In genomic region chr7:158735935-158736334, GRCh38 we compare ENCODE assay signal across 21 cellular contexts. TPM values are rescaled to one million over a fixed set of nuclear protein-coding genes. Genes with fewer than 3 reads are reported as not detected.
DNase-seq lines count a peak whose midpoint lies in the region; ATAC-seq, FAIRE-seq and TF ChIP-seq lines count a peak whose summit lies in the region.
"Had no signal": no experiment of that assay in that cellular context is flagged by ENCODE, and none has a peak within 500 bp of the region (broad histone marks: within the 10 kb centered on the region; RNA-seq: fewer than 3 reads in every experiment).

No MANE protein-coding gene starts in this region.

- no peak overlapping the region for H3K9ac ChIP-seq in astrocyte (ENCODE audit: low read length)

- no peaks in the 10 kb centered on the region for H3K9me3 Mint-ChIP-seq in activated CD8-positive, alpha-beta T cell treated with anti-CD3 and anti-CD28 coated beads, Interleukin-2, amount 10 ng/mL, durations not matched to agents 7 days and 5 days (ENCODE audit: insufficient read depth)
- no peaks in the 10 kb centered on the region for H3K9me3 Mint-ChIP-seq in activated CD8-positive, alpha-beta T cell treated with anti-CD3 and anti-CD28 coated beads for 36 hours
- H3K9me3 Mint-ChIP-seq in CD14-positive monocyte (no peaks in the 10 kb centered on the region), astrocyte (ENCODE audit: unreplicated experiment) (no peaks in the 10 kb centered on the region), osteocyte (ENCODE audit: unreplicated experiment) (no peaks in the 10 kb centered on the region)

- H3K27me3 Mint-ChIP-seq in activated CD8-positive, alpha-beta T cell treated with anti-CD3 and anti-CD28 coated beads, Interleukin-2, amount 10 ng/mL, durations not matched to agents 7 days and 5 days (ENCODE audit: low read depth), result no peaks in the 10 kb centered on the region
- no peaks in the 10 kb centered on the region for H3K27me3 Mint-ChIP-seq in activated CD8-positive, alpha-beta T cell treated with anti-CD3 and anti-CD28 coated beads for 36 hours
- H3K27me3 Mint-ChIP-seq in CD14-positive monocyte (ENCODE audit: low read depth in 3 of 3) (no peaks in the 10 kb centered on the region), astrocyte (ENCODE audit: low read depth, unreplicated experiment) (no peaks in the 10 kb centered on the region), osteocyte (ENCODE audit: unreplicated experiment) (no peaks in the 10 kb centered on the region)

- H3K27ac ChIP-seq in astrocyte (ENCODE audit: low read depth, low read length), result no peak overlapping the region
- H3K27ac ChIP-seq: HL-60 had no signal

- H3K4me1 ChIP-seq in astrocyte (ENCODE audit: insufficient read depth, low read length), result peaks cover 16% of the 10 kb centered on the region
- H3K4me1 ChIP-seq: HAP-1 had no signal

- no peak overlapping the region for H3K4me3 ChIP-seq in astrocyte (ENCODE audit: insufficient read depth, low read depth, low read length)
- H3K4me3 ChIP-seq: HAP-1 had no signal

- no peak for ATAC-seq in activated CD8-positive, alpha-beta T cell treated with anti-CD3 and anti-CD28 coated beads, Interleukin-2, amount 10 ng/mL, durations not matched to agents 7 days and 5 days
- ATAC-seq in activated CD8-positive, alpha-beta T cell treated with anti-CD3 and anti-CD28 coated beads for 36 hours, result no peak
- ATAC-seq: Panc1 had no signal

- H4K20me1 ChIP-seq in astrocyte (ENCODE audit: insufficient read depth, low read length), result no peaks in the 10 kb centered on the region

- H3K4me1 Mint-ChIP-seq in activated CD8-positive, alpha-beta T cell treated with anti-CD3 and anti-CD28 coated beads, Interleukin-2, amount 10 ng/mL, durations not matched to agents 7 days and 5 days (ENCODE audit: low read depth), result peaks cover 16% of the 10 kb centered on the region
- H3K4me1 Mint-ChIP-seq in activated CD8-positive, alpha-beta T cell treated with anti-CD3 and anti-CD28 coated beads for 36 hours (ENCODE audit: low read depth), result peaks cover 4% of the 10 kb centered on the region
- H3K4me1 Mint-ChIP-seq in CD14-positive monocyte (peaks cover 27% of the 10 kb centered on the region), astrocyte (ENCODE audit: low read depth, unreplicated experiment) (peaks cover 27% of the 10 kb centered on the region), osteocyte (ENCODE audit: unreplicated experiment) (peaks cover 4% of the 10 kb centered on the region)

- FAIRE-seq in astrocyte (lab: Jason Lieb, UNC), result no peak
- FAIRE-seq: G401.6 had no signal

- H3K36me3 Mint-ChIP-seq in activated CD8-positive, alpha-beta T cell treated with anti-CD3 and anti-CD28 coated beads, Interleukin-2, amount 10 ng/mL, durations not matched to agents 7 days and 5 days (ENCODE audit: low read depth), result peaks cover 60% of the 10 kb centered on the region
- peaks cover 32% of the 10 kb centered on the region for H3K36me3 Mint-ChIP-seq in activated CD8-positive, alpha-beta T cell treated with anti-CD3 and anti-CD28 coated beads for 36 hours (ENCODE audit: low read depth)
- peaks cover 59 to 64% of the 10 kb centered on the region in 2 donors for H3K36me3 Mint-ChIP-seq in CD14-positive monocyte
- H3K36me3 Mint-ChIP-seq in astrocyte (ENCODE audit: low read depth, unreplicated experiment), result peaks cover 14% of the 10 kb centered on the region
- H3K36me3 Mint-ChIP-seq in osteocyte (ENCODE audit: unreplicated experiment), result peaks cover 66% of the 10 kb centered on the region

- no peak for DNase-seq in activated CD8-positive, alpha-beta T cell treated with anti-CD3 and anti-CD28 coated beads, Interleukin-2, amount 10 ng/mL, durations not matched to agents 7 days and 5 days
- DNase-seq in activated CD8-positive, alpha-beta T cell treated with anti-CD3 and anti-CD28 coated beads for 36 hours, result no peak
- no peak for DNase-seq in CD14-positive monocyte (ENCODE audit: low spot score)
- no peak for DNase-seq in astrocyte (ENCODE audit: low read depth)
- DNase-seq in osteocyte (ENCODE audit: extremely low spot score, unreplicated experiment), result peak; percentile 79
- no peak for DNase-seq in NK-92 treated with Interleukin-12 subunit alpha and Interleukin-12 subunit beta, amount 100 ng/mL, for 24 hours (lab: John Stamatoyannopoulos, UW)
- no peak for DNase-seq in amniotic stem cell (lab: John Stamatoyannopoulos, UW)
- no peak for DNase-seq in posterior vena cava (ENCODE audit: low spot score)
- DNase-seq: 8988T, COR-L47, DMS 273 treated with DMSO at 0.1 percent for 48 hours, IMR-90, Karpas-422, NCI-H1417 treated with DMSO at 0.1 percent for 48 hours, NCI-H187 treated with DMSO at 0.1 percent for 48 hours, NCI-H226, NCI-H524 treated with DMSO at 0.1 percent for 48 hours had no signal

- H3K27ac Mint-ChIP-seq in activated CD8-positive, alpha-beta T cell treated with anti-CD3 and anti-CD28 coated beads, Interleukin-2, amount 10 ng/mL, durations not matched to agents 7 days and 5 days, result peak overlapping the region; percentile 30
- H3K27ac Mint-ChIP-seq in activated CD8-positive, alpha-beta T cell treated with anti-CD3 and anti-CD28 coated beads for 36 hours, result no peak overlapping the region
- H3K27ac Mint-ChIP-seq in CD14-positive monocyte, result peak overlapping the region in 6 of 7 donors; percentile 21 to 86 (median 73)
- peak overlapping the region; percentile 49 for H3K27ac Mint-ChIP-seq in astrocyte (ENCODE audit: unreplicated experiment)
- no peak overlapping the region for H3K27ac Mint-ChIP-seq in osteocyte (ENCODE audit: unreplicated experiment)

- H3K79me2 ChIP-seq in astrocyte (ENCODE audit: insufficient read depth, low read length), result peaks cover 3% of the 10 kb centered on the region

- POLR2A ChIA-PET in activated CD8-positive, alpha-beta T cell treated with anti-CD3 and anti-CD28 coated beads, Interleukin-2, amount 10 ng/mL, durations not matched to agents 7 days and 5 days (lab: Charles Lee), result no interaction called here
- POLR2A ChIA-PET in activated CD8-positive, alpha-beta T cell treated with anti-CD3 and anti-CD28 coated beads for 36 hours (lab: Charles Lee), result no interaction called here

- TF ChIP-seq CTCF in activated CD8-positive, alpha-beta T cell treated with anti-CD3 and anti-CD28 coated beads for 36 hours (IDR thresholded peaks at IDR 0.05), result no peak
- TF ChIP-seq CTCF in CD14-positive monocyte (IDR thresholded peaks at IDR 0.05) (no peak), astrocyte (IDR thresholded peaks at IDR 0.05; ENCODE audit: insufficient read depth, low read depth, low read length) (no peak), osteocyte (IDR thresholded peaks at IDR 0.05) (no peak)

- intact Hi-C loops in activated CD8-positive, alpha-beta T cell treated with anti-CD3 and anti-CD28 coated beads for 36 hours (cut with micrococcal nuclease), result no loop called here
- intact Hi-C loops in CD14-positive monocyte (cut with micrococcal nuclease) (loop anchor here in 1 of 2 donors (5.0 kb wide), 1 partner anchor 39 kb away; no protein-coding TSS in a partner anchor), posterior vena cava (cut with DNase I) (no loop called here)

- H3K36me3 ChIP-seq in astrocyte (ENCODE audit: insufficient read depth, low read length), result peaks cover 31% of the 10 kb centered on the region

- H3K9me3 ChIP-seq in astrocyte (ENCODE audit: insufficient read depth, low read depth, low read length), result no peaks in the 10 kb centered on the region
- H3K9me3 ChIP-seq: HAP-1 had no signal

- H3K27me3 ChIP-seq in astrocyte (ENCODE audit: insufficient read depth, low read length), result no peaks in the 10 kb centered on the region

- CTCF ChIA-PET in activated CD8-positive, alpha-beta T cell treated with anti-CD3 and anti-CD28 coated beads, Interleukin-2, amount 10 ng/mL, durations not matched to agents 7 days and 5 days (lab: Charles Lee), result no interaction called here
- CTCF ChIA-PET in activated CD8-positive, alpha-beta T cell treated with anti-CD3 and anti-CD28 coated beads for 36 hours (lab: Charles Lee), result no interaction called here

- H2AFZ ChIP-seq in astrocyte (ENCODE audit: low read depth, low read length), result no peak overlapping the region

- H3K4me3 Mint-ChIP-seq in activated CD8-positive, alpha-beta T cell treated with anti-CD3 and anti-CD28 coated beads, Interleukin-2, amount 10 ng/mL, durations not matched to agents 7 days and 5 days, result no peak overlapping the region
- H3K4me3 Mint-ChIP-seq in activated CD8-positive, alpha-beta T cell treated with anti-CD3 and anti-CD28 coated beads for 36 hours, result no peak overlapping the region
- no peak overlapping the region for H3K4me3 Mint-ChIP-seq in CD14-positive monocyte
- no peak overlapping the region for H3K4me3 Mint-ChIP-seq in astrocyte (ENCODE audit: unreplicated experiment)
- no peak overlapping the region for H3K4me3 Mint-ChIP-seq in osteocyte (ENCODE audit: unreplicated experiment)

- H3K4me2 ChIP-seq in astrocyte (ENCODE audit: low read length), result no peak overlapping the region

RNA-seq across cellular contexts. Expression of gene NCAPG2, which starts 31.3 kb away (rescaled TPM):
- 100 to 1,000 TPM; 154 TPM for total RNA-seq in activated CD8-positive, alpha-beta T cell treated with anti-CD3 and anti-CD28 coated beads, Interleukin-2, amount 10 ng/mL, durations not matched to agents 7 days and 5 days
- 100 to 1,000 TPM; 108 to 113 TPM for total RNA-seq in activated CD8-positive, alpha-beta T cell treated with anti-CD3 and anti-CD28 coated beads for 36 hours
- 1 to 10 TPM; 1.1 to 1.7 TPM for polyA plus RNA-seq in CD14-positive monocyte
- total RNA-seq in astrocyte (8.7 and 9.6 TPM in 2 replicates), osteocyte (17.9 and 19.9 TPM in 2 replicates), posterior vena cava (1 to 10 TPM; 6.4 to 8.4 TPM)

Comparison
In these comparisons a context has a peak if more than half of its experiments do, and no peak if none do; other contexts are left out.
1. H3K27ac Mint-ChIP-seq: peak in activated CD8-positive, alpha-beta T cell treated with anti-CD3 and anti-CD28 coated beads, Interleukin-2, amount 10 ng/mL, durations not matched to agents 7 days and 5 days (single experiment), CD14-positive monocyte (6 of 7) and astrocyte (single experiment); none in activated CD8-positive, alpha-beta T cell treated with anti-CD3 and anti-CD28 coated beads for 36 hours (single experiment) and osteocyte (single experiment).